In genomic region chr19:21141787-21142464, GRCh38 we compare ENCODE assay signal across 8 cellular contexts. TPM values are rescaled to one million over a fixed set of nuclear protein-coding genes. Genes with fewer than 3 reads are reported as not detected.
DNase-seq lines count a peak whose midpoint lies in the region; ATAC-seq and TF ChIP-seq lines count a peak whose summit lies in the region.

ZNF431 (plus strand) TSS chr19:21142040; CDS start chr19:21142184, 144 bp downstream.

- H3K4me3 Mint-ChIP-seq in activated naive CD8-positive, alpha-beta T cell treated with anti-CD3 and anti-CD28 coated beads for 36 hours: peak within 1 kb of the TSS; percentile 99
- peak within 1 kb of the TSS; percentile 97 for H3K4me3 Mint-ChIP-seq in glutamatergic neuron (ENCODE audit: unreplicated experiment)

- DNase-seq in GM12864 (ENCODE audit: low read depth) (peak; percentile 94), NCI-H1417 (lab: John Stamatoyannopoulos, UW) (peak; percentile 83 to 97 (median 89)), glutamatergic neuron (peak; percentile 90), osteoblast (ENCODE audit: insufficient read length, low spot score, missing footprints) (peak; percentile 94), testis (peak; percentile 98)
- peak; percentile 87 for DNase-seq in activated naive CD8-positive, alpha-beta T cell treated with anti-CD3 and anti-CD28 coated beads for 36 hours

- no peaks in the 10 kb centered on the region for H3K9me2 ChIP-seq in SU-DHL-6 (replicated peaks; ENCODE audit: insufficient read depth, low read length)

- intact Hi-C loops in testis (cut with DNase I; ENCODE audit: low total_unique reads): no loop called here

- H3K36me3 ChIP-seq in SU-DHL-6 (ENCODE audit: low read length): peaks cover 37% of the 10 kb centered on the region
- H3K36me3 ChIP-seq in osteoblast (ENCODE audit: insufficient read depth, low read length): peaks cover 26% of the 10 kb centered on the region
- no peaks in the 10 kb centered on the region for H3K36me3 ChIP-seq in testis (ENCODE audit: low read depth, missing control alignments)

- H3K27me3 ChIP-seq in SU-DHL-6 (ENCODE audit: low read length) (no peaks in the 10 kb centered on the region), osteoblast (ENCODE audit: insufficient read depth, low read length) (no peaks in the 10 kb centered on the region), testis (no peaks in the 10 kb centered on the region)

- H3K4me3 ChIP-seq in GM12864 (ENCODE audit: low read depth, low read length): peak within 1 kb of the TSS; percentile 94
- peak within 1 kb of the TSS; percentile 75 for H3K4me3 ChIP-seq in SU-DHL-6 (ENCODE audit: insufficient read depth, low read length, poor library complexity, severe bottlenecking)
- H3K4me3 ChIP-seq in osteoblast (ENCODE audit: insufficient read depth, low read length): peak within 1 kb of the TSS; percentile 86
- H3K4me3 ChIP-seq in testis: peak within 1 kb of the TSS; percentile 73 to 84

- no peak for TF ChIP-seq CTCF in GM12864 (IDR thresholded peaks at IDR 0.05; ENCODE audit: low read depth, low read length, missing control alignments)
- TF ChIP-seq CTCF in SU-DHL-6 (IDR thresholded peaks at IDR 0.05; ENCODE audit: insufficient read depth, low read length, poor library complexity, severe bottlenecking): no peak
- no peak for TF ChIP-seq CTCF in glutamatergic neuron (IDR thresholded peaks at IDR 0.05; ENCODE audit: partially characterized antibody, unreplicated experiment)
- no peak for TF ChIP-seq CTCF in osteoblast (IDR thresholded peaks at IDR 0.05; ENCODE audit: extremely low read depth, low read depth, low read length)
- TF ChIP-seq CTCF in testis (IDR thresholded peaks at IDR 0.05): no peak

- ATAC-seq in HG02678 (IDR thresholded peaks at IDR 0.05; ENCODE audit: unreplicated experiment): peak; percentile 99

- H4K20me1 ChIP-seq in SU-DHL-6 (ENCODE audit: low read depth, low read length): no peaks in the 10 kb centered on the region
- no peaks in the 10 kb centered on the region for H4K20me1 ChIP-seq in osteoblast (ENCODE audit: insufficient read depth, low read length)

- peak within 1 kb of the TSS; percentile 95 for H3K27ac Mint-ChIP-seq in activated naive CD8-positive, alpha-beta T cell treated with anti-CD3 and anti-CD28 coated beads for 36 hours
- H3K27ac Mint-ChIP-seq in glutamatergic neuron (ENCODE audit: unreplicated experiment): peak within 1 kb of the TSS; percentile 100

- H3K79me2 ChIP-seq in SU-DHL-6 (ENCODE audit: insufficient read depth, low read length): peaks cover 27% of the 10 kb centered on the region
- peaks cover 18% of the 10 kb centered on the region for H3K79me2 ChIP-seq in osteoblast (ENCODE audit: insufficient read depth, low read length)

- peaks cover 17% of the 10 kb centered on the region; the same call in 1 of the 2 replicates for H3K9me3 ChIP-seq in SU-DHL-6 (ENCODE audit: insufficient read depth, low read length)
- no peaks in the 10 kb centered on the region for H3K9me3 ChIP-seq in osteoblast (ENCODE audit: low read depth, low read length)
- H3K9me3 ChIP-seq in testis: no peaks in the 10 kb centered on the region

- 0% methylated on average over 16 to 30 of the region's 30 CpGs for WGBS in testis, 2 donors

- H2AFZ ChIP-seq in SU-DHL-6 (ENCODE audit: low read depth, low read length, severe bottlenecking): peak within 1 kb of the TSS; percentile 24
- H2AFZ ChIP-seq in osteoblast (ENCODE audit: low read length): peak within 1 kb of the TSS; percentile 93

- no peaks in the 10 kb centered on the region for H3K27me3 Mint-ChIP-seq in activated naive CD8-positive, alpha-beta T cell treated with anti-CD3 and anti-CD28 coated beads for 36 hours
- peaks cover 10% of the 10 kb centered on the region for H3K27me3 Mint-ChIP-seq in glutamatergic neuron (ENCODE audit: unreplicated experiment)

- H3K27ac ChIP-seq in SU-DHL-6 (ENCODE audit: low read depth, low read length) (peak within 1 kb of the TSS; percentile 41), osteoblast (ENCODE audit: low read depth, low read length) (peak within 1 kb of the TSS; percentile 87), testis (peak within 1 kb of the TSS; percentile 84 to 87)

- peaks cover 34% of the 10 kb centered on the region for H3K4me1 Mint-ChIP-seq in activated naive CD8-positive, alpha-beta T cell treated with anti-CD3 and anti-CD28 coated beads for 36 hours
- peaks cover 5% of the 10 kb centered on the region for H3K4me1 Mint-ChIP-seq in glutamatergic neuron (ENCODE audit: low read depth, unreplicated experiment)

- peaks cover 41% of the 10 kb centered on the region for H3K36me3 Mint-ChIP-seq in activated naive CD8-positive, alpha-beta T cell treated with anti-CD3 and anti-CD28 coated beads for 36 hours
- H3K36me3 Mint-ChIP-seq in glutamatergic neuron (ENCODE audit: unreplicated experiment): peaks cover 19% of the 10 kb centered on the region

- peak within 1 kb of the TSS; percentile 78 for H3K9ac ChIP-seq in SU-DHL-6 (ENCODE audit: low read length)

- H3K4me1 ChIP-seq in osteoblast (ENCODE audit: insufficient read depth, low read length) (peaks cover 6% of the 10 kb centered on the region), testis (no peaks in the 10 kb centered on the region)

- H3F3A ChIP-seq in SU-DHL-6 (ENCODE audit: insufficient read depth): no peaks in the 10 kb centered on the region

- peak; percentile 79 for TF ChIP-seq POLR2A in testis (IDR thresholded peaks at IDR 0.05)

- H3K4me2 ChIP-seq in SU-DHL-6 (ENCODE audit: low read depth, low read length, poor library complexity, severe bottlenecking) (peak within 1 kb of the TSS; percentile 75), osteoblast (ENCODE audit: insufficient read depth, low read length) (peak within 1 kb of the TSS; percentile 72)

- peaks cover 11% of the 10 kb centered on the region for H3K9me3 Mint-ChIP-seq in activated naive CD8-positive, alpha-beta T cell treated with anti-CD3 and anti-CD28 coated beads for 36 hours
- H3K9me3 Mint-ChIP-seq in glutamatergic neuron (ENCODE audit: unreplicated experiment): peaks cover 13% of the 10 kb centered on the region

RNA-seq across cellular contexts. Expression of gene ZNF431, which starts in this region (rescaled TPM):
- total RNA-seq in activated naive CD8-positive, alpha-beta T cell treated with anti-CD3 and anti-CD28 coated beads for 36 hours: 10 to 100 TPM; 16.0 to 20.2 TPM
- total RNA-seq in glutamatergic neuron (ENCODE audit: unreplicated experiment) (32.7 TPM), osteoblast (3.8 and 4.0 TPM in 2 replicates), testis (10 to 100 TPM; 49.4 to 50.0 TPM)
- 12.8 TPM for polyA plus RNA-seq in testis (ENCODE audit: insufficient read depth, low read depth, low replicate concordance)

Comparison
In these comparisons a context has a peak if more than half of its experiments do, and no peak if none do; other contexts are left out.
1. Peak in every context shown above with its lines: DNase-seq, ATAC-seq, H3K4me3 ChIP-seq and H3K27ac ChIP-seq.